Comparison of ENCODE assay signal across 8 cellular contexts in the genomic region with DNA sequence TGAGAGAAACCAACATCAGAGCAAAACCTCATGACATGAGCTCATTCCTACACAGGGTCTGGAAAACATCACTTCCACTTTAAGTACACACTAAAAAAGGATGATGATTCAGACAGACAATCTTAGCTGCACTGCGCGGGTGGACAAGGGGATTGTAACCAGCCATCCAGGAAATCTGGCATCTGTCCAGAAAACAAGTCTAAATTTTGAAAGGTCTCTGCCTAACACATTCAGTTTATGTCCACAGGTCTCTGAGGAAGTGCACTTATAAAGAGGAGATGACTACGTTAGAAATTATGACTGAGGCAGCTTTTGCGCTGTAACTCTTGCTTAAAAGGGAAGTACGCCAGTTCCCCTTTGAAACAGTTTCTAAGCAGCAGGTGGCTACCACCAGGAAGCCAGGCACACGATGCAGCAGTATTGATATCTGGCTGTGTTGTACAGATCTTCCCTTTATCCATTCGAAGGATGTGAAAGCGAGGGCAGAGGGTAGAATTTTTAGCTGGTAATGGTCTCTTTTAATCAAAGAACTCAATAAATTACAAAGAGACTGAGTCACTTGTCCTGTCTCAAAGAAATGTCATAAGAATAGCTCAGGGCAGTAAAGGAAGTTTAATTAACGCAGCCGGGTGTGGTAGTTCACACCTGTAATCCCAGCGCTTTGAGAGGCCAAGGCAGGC.
A peak's percentile ranks its signal among the peaks of the same experiment; 100 is the strongest.
DNase-seq lines count a peak whose midpoint lies in the region; ATAC-seq, FAIRE-seq and TF ChIP-seq lines count a peak whose summit lies in the region.

No MANE protein-coding gene starts in this region.

- no peaks in the 10 kb centered on the region for H3K9me3 Mint-ChIP-seq in activated CD4-positive, alpha-beta T cell treated with anti-CD3 and anti-CD28 coated beads, Interleukin-2, amount 10 ng/mL, durations not matched to agents 24 days and 14 days
- H3K9me3 Mint-ChIP-seq in activated T-helper 17 cell treated with anti-CD3 and anti-CD28 coated beads, Interleukin-2, amount 50 U/mL, for 72 hours, result no peaks in the 10 kb centered on the region

- H3K4me1 Mint-ChIP-seq in activated CD4-positive, alpha-beta T cell treated with anti-CD3 and anti-CD28 coated beads, Interleukin-2, amount 10 ng/mL, durations not matched to agents 24 days and 14 days, result no peaks in the 10 kb centered on the region
- H3K4me1 Mint-ChIP-seq in activated T-helper 17 cell treated with anti-CD3 and anti-CD28 coated beads, Interleukin-2, amount 50 U/mL, for 72 hours, result no peaks in the 10 kb centered on the region

- DNase-seq in activated CD4-positive, alpha-beta T cell treated with anti-CD3 and anti-CD28 coated beads for 4 hours, result peak; percentile 9 to 11
- no peak for DNase-seq in activated CD4-positive, alpha-beta T cell treated with anti-CD3 and anti-CD28 coated beads, Interleukin-2, amount 10 ng/mL, durations not matched to agents 24 days and 14 days
- DNase-seq in H54 (ENCODE audit: insufficient read length, low spot score), result peak; percentile 51
- DNase-seq in NCI-H1092 treated with DMSO at 0.1 percent for 48 hours (lab: John Stamatoyannopoulos, UW), result peak; percentile 80
- peak; percentile 69 for DNase-seq in left ventricle myocardium superior
- DNase-seq in stimulated activated CD4-positive, alpha-beta T cell treated with anti-CD3 and anti-CD28 coated beads, Interleukin-2, amount 100 ng/mL, for 4 hours (ENCODE audit: low read depth), result peak; percentile 11
- DNase-seq in cerebellar nuclear complex (lab: John Stamatoyannopoulos, UW), result no peak

- no peak overlapping the region for H3K4me3 Mint-ChIP-seq in activated CD4-positive, alpha-beta T cell treated with anti-CD3 and anti-CD28 coated beads, Interleukin-2, amount 10 ng/mL, durations not matched to agents 24 days and 14 days
- H3K4me3 Mint-ChIP-seq in activated T-helper 17 cell treated with anti-CD3 and anti-CD28 coated beads, Interleukin-2, amount 50 U/mL, for 72 hours, result no peak overlapping the region

- no peak overlapping the region for H3K27ac Mint-ChIP-seq in activated CD4-positive, alpha-beta T cell treated with anti-CD3 and anti-CD28 coated beads, Interleukin-2, amount 10 ng/mL, durations not matched to agents 24 days and 14 days
- H3K27ac Mint-ChIP-seq in activated T-helper 17 cell treated with anti-CD3 and anti-CD28 coated beads, Interleukin-2, amount 50 U/mL, for 72 hours, result no peak overlapping the region

- H3K27me3 Mint-ChIP-seq in activated CD4-positive, alpha-beta T cell treated with anti-CD3 and anti-CD28 coated beads, Interleukin-2, amount 10 ng/mL, durations not matched to agents 24 days and 14 days, result peaks cover 3% of the 10 kb centered on the region
- H3K27me3 Mint-ChIP-seq in activated T-helper 17 cell treated with anti-CD3 and anti-CD28 coated beads, Interleukin-2, amount 50 U/mL, for 72 hours, result peaks cover 3% of the 10 kb centered on the region

- peak; percentile 80 for ATAC-seq in activated T-helper 17 cell treated with anti-CD3 and anti-CD28 coated beads, Interleukin-2, amount 50 U/mL, for 72 hours (replicated peaks)
- ATAC-seq in left ventricle myocardium superior, result peak; percentile 91

- H3K36me3 Mint-ChIP-seq in activated CD4-positive, alpha-beta T cell treated with anti-CD3 and anti-CD28 coated beads, Interleukin-2, amount 10 ng/mL, durations not matched to agents 24 days and 14 days (ENCODE audit: low read depth), result no peaks in the 10 kb centered on the region
- H3K36me3 Mint-ChIP-seq in activated T-helper 17 cell treated with anti-CD3 and anti-CD28 coated beads, Interleukin-2, amount 50 U/mL, for 72 hours (ENCODE audit: low read depth), result no peaks in the 10 kb centered on the region

- peak; percentile 64 for FAIRE-seq in H54 (lab: Jason Lieb, UNC)

- no peak for TF ChIP-seq POLR2A in H54 (IDR thresholded peaks at IDR 0.05; ENCODE audit: low read depth, low read length)

- intact Hi-C loops in activated CD4-positive, alpha-beta T cell treated with anti-CD3 and anti-CD28 coated beads, Interleukin-2, amount 10 ng/mL, durations not matched to agents 24 days and 14 days (cut with micrococcal nuclease), result no loop called here
- intact Hi-C loops in left ventricle myocardium superior (cut with micrococcal nuclease), result no loop called here

Comparison
In these comparisons a context has a peak if more than half of its experiments do, and no peak if none do; other contexts are left out.
1. DNase-seq: peak in activated CD4-positive, alpha-beta T cell treated with anti-CD3 and anti-CD28 coated beads for 4 hours (2 of 2), H54 (single experiment), NCI-H1092 treated with DMSO at 0.1 percent for 48 hours (single experiment), left ventricle myocardium superior (single experiment) and stimulated activated CD4-positive, alpha-beta T cell treated with anti-CD3 and anti-CD28 coated beads, Interleukin-2, amount 100 ng/mL, for 4 hours (single experiment); none in activated CD4-positive, alpha-beta T cell treated with anti-CD3 and anti-CD28 coated beads, Interleukin-2, amount 10 ng/mL, durations not matched to agents 24 days and 14 days (single experiment) and cerebellar nuclear complex (0 of 2).